Comparison of ENCODE assay signal across 1 cellular context in the genomic region with DNA sequence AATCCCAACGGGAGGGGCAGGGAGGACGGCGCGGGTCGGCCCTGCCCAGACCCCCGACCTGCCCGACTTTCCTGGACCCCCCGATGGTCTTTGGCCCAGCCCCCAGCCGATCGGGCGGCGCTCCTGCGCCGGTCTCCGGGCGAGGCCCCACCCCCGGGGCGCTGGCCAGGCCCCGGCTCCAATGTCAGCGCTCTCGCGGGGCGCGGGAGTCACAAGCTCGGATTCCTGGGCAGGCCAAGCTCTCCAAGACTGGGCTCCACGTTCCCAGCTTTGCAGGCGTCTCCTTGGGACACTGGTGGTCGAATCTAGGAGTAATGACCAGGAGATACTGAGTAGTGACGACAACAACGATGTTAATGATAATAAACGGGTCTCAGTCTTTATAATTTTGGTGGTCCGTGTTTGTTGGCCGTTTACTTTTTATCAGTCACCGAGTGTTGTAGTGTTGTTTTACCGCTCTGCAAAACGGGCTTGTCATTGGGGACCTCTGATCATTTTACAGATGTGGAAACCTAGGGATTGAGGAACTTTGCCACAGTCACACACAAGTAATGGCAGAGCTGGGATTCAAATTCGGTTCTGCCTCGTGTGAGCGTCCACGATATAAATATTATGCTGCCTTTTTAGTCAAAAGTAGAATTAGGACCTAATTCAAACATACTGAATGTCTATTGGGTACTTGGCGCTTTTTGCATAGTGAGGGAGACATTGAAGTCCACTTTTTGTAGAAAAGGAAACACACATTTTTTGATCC.
TF ChIP-seq lines count a peak whose summit lies in the region.

No MANE protein-coding gene starts in this region.

TF ChIP-seq in HepG2, 621 proteins besides CTCF, POLR2A, EP300 and RAD21 (continued from another document and continues in another):
- TF ChIP-seq, protein P1, sequence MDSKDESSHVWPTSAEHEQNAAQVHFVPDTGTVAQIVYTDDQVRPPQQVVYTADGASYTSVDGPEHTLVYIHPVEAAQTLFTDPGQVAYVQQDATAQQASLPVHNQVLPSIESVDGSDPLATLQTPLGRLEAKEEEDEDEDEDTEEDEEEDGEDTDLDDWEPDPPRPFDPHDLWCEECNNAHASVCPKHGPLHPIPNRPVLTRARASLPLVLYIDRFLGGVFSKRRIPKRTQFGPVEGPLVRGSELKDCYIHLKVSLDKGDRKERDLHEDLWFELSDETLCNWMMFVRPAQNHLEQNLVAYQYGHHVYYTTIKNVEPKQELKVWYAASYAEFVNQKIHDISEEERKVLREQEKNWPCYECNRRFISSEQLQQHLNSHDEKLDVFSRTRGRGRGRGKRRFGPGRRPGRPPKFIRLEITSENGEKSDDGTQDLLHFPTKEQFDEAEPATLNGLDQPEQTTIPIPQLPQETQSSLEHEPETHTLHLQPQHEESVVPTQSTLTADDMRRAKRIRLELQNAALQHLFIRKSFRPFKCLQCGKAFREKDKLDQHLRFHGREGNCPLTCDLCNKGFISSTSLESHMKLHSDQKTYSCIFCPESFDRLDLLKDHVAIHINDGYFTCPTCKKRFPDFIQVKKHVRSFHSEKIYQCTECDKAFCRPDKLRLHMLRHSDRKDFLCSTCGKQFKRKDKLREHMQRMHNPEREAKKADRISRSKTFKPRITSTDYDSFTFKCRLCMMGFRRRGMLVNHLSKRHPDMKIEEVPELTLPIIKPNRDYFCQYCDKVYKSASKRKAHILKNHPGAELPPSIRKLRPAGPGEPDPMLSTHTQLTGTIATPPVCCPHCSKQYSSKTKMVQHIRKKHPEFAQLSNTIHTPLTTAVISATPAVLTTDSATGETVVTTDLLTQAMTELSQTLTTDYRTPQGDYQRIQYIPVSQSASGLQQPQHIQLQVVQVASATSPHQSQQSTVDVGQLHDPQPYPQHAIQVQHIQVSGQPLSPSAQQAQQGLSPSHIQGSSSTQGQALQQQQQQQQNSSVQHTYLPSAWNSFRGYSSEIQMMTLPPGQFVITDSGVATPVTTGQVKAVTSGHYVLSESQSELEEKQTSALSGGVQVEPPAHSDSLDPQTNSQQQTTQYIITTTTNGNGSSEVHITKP (CRISPR knock-in tag; IDR thresholded peaks at IDR 0.05; ENCODE audit: low read depth): no peak
- 0 out of 2 replicates have a peak, but pooled peaks have one; percentile 26 for TF ChIP-seq ZNF20 (CRISPR knock-in tag; IDR thresholded peaks at IDR 0.05)
- no peak for TF ChIP-seq U2AF1 (optimal IDR thresholded peaks at IDR 0.05; ENCODE audit: low read depth, low read length)
- 0 out of 2 replicates have a peak, but pooled peaks have one; percentile 30 for TF ChIP-seq ZNF136 (CRISPR knock-in tag; IDR thresholded peaks at IDR 0.05; ENCODE audit: low read depth)
- TF ChIP-seq ZNF503 (CRISPR knock-in tag; IDR thresholded peaks at IDR 0.05): peak; percentile 20; the same call in 1 of the 2 replicates
- TF ChIP-seq HES4 (CRISPR knock-in tag; IDR thresholded peaks at IDR 0.05; ENCODE audit: borderline replicate concordance): no peak
- TF ChIP-seq ZFP41 (CRISPR knock-in tag; IDR thresholded peaks at IDR 0.05; ENCODE audit: borderline replicate concordance): no peak
- TF ChIP-seq, protein P2, sequence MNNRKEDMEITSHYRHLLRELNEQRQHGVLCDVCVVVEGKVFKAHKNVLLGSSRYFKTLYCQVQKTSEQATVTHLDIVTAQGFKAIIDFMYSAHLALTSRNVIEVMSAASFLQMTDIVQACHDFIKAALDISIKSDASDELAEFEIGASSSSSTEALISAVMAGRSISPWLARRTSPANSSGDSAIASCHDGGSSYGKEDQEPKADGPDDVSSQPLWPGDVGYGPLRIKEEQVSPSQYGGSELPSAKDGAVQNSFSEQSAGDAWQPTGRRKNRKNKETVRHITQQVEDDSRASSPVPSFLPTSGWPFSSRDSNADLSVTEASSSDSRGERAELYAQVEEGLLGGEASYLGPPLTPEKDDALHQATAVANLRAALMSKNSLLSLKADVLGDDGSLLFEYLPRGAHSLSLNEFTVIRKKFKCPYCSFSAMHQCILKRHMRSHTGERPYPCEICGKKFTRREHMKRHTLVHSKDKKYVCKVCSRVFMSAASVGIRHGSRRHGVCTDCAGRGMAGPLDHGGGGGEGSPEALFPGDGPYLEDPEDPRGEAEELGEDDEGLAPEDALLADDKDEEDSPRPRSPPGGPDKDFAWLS (CRISPR knock-in tag; IDR thresholded peaks at IDR 0.05; ENCODE audit: borderline replicate concordance): no peak
- no peak for TF ChIP-seq HNRNPL (IDR thresholded peaks at IDR 0.05; ENCODE audit: low read depth, low read length)
- no peak for TF ChIP-seq FOXP1 (IDR thresholded peaks at IDR 0.05)
- TF ChIP-seq FOXP1 (CRISPR knock-in tag; IDR thresholded peaks at IDR 0.05): no peak
- no peak for TF ChIP-seq ZNF772 (CRISPR knock-in tag; IDR thresholded peaks at IDR 0.05)
- TF ChIP-seq, protein P3, sequence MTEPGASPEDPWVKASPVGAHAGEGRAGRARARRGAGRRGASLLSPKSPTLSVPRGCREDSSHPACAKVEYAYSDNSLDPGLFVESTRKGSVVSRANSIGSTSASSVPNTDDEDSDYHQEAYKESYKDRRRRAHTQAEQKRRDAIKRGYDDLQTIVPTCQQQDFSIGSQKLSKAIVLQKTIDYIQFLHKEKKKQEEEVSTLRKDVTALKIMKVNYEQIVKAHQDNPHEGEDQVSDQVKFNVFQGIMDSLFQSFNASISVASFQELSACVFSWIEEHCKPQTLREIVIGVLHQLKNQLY (CRISPR knock-in tag; IDR thresholded peaks at IDR 0.05): no peak
- no peak for TF ChIP-seq HOMEZ (CRISPR knock-in tag; IDR thresholded peaks at IDR 0.05; ENCODE audit: low read depth)
- TF ChIP-seq ZNF468 (CRISPR knock-in tag; IDR thresholded peaks at IDR 0.05): no peak
- TF ChIP-seq PHF8 (CRISPR knock-in tag; IDR thresholded peaks at IDR 0.05): peak; percentile 18; the same call in 1 of the 2 replicates
- TF ChIP-seq USF2 (IDR thresholded peaks at IDR 0.05; ENCODE audit: low read depth, low read length): no peak
- TF ChIP-seq USF2 (CRISPR knock-in tag; IDR thresholded peaks at IDR 0.05; ENCODE audit: borderline replicate concordance): no peak
- TF ChIP-seq REPIN1 (CRISPR knock-in tag; IDR thresholded peaks at IDR 0.05; ENCODE audit: borderline replicate concordance, low read depth): no peak
- TF ChIP-seq ZNF589 (CRISPR knock-in tag; conservative IDR thresholded peaks at IDR 0.05): no peak
- TF ChIP-seq STAG1 (CRISPR knock-in tag; IDR thresholded peaks at IDR 0.05): no peak
- TF ChIP-seq CEBPB (IDR thresholded peaks at IDR 0.05; ENCODE audit: borderline replicate concordance, low read depth, low read length): no peak
- TF ChIP-seq, protein P4, sequence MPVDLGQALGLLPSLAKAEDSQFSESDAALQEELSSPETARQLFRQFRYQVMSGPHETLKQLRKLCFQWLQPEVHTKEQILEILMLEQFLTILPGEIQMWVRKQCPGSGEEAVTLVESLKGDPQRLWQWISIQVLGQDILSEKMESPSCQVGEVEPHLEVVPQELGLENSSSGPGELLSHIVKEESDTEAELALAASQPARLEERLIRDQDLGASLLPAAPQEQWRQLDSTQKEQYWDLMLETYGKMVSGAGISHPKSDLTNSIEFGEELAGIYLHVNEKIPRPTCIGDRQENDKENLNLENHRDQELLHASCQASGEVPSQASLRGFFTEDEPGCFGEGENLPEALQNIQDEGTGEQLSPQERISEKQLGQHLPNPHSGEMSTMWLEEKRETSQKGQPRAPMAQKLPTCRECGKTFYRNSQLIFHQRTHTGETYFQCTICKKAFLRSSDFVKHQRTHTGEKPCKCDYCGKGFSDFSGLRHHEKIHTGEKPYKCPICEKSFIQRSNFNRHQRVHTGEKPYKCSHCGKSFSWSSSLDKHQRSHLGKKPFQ (CRISPR knock-in tag; IDR thresholded peaks at IDR 0.05; ENCODE audit: insufficient replicate concordance): no peak
- no peak for TF ChIP-seq RFX1 (IDR thresholded peaks at IDR 0.05)
- TF ChIP-seq, protein P5, sequence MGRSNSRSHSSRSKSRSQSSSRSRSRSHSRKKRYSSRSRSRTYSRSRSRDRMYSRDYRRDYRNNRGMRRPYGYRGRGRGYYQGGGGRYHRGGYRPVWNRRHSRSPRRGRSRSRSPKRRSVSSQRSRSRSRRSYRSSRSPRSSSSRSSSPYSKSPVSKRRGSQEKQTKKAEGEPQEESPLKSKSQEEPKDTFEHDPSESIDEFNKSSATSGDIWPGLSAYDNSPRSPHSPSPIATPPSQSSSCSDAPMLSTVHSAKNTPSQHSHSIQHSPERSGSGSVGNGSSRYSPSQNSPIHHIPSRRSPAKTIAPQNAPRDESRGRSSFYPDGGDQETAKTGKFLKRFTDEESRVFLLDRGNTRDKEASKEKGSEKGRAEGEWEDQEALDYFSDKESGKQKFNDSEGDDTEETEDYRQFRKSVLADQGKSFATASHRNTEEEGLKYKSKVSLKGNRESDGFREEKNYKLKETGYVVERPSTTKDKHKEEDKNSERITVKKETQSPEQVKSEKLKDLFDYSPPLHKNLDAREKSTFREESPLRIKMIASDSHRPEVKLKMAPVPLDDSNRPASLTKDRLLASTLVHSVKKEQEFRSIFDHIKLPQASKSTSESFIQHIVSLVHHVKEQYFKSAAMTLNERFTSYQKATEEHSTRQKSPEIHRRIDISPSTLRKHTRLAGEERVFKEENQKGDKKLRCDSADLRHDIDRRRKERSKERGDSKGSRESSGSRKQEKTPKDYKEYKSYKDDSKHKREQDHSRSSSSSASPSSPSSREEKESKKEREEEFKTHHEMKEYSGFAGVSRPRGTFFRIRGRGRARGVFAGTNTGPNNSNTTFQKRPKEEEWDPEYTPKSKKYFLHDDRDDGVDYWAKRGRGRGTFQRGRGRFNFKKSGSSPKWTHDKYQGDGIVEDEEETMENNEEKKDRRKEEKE (IDR thresholded peaks at IDR 0.05): no peak
- TF ChIP-seq, protein P6, sequence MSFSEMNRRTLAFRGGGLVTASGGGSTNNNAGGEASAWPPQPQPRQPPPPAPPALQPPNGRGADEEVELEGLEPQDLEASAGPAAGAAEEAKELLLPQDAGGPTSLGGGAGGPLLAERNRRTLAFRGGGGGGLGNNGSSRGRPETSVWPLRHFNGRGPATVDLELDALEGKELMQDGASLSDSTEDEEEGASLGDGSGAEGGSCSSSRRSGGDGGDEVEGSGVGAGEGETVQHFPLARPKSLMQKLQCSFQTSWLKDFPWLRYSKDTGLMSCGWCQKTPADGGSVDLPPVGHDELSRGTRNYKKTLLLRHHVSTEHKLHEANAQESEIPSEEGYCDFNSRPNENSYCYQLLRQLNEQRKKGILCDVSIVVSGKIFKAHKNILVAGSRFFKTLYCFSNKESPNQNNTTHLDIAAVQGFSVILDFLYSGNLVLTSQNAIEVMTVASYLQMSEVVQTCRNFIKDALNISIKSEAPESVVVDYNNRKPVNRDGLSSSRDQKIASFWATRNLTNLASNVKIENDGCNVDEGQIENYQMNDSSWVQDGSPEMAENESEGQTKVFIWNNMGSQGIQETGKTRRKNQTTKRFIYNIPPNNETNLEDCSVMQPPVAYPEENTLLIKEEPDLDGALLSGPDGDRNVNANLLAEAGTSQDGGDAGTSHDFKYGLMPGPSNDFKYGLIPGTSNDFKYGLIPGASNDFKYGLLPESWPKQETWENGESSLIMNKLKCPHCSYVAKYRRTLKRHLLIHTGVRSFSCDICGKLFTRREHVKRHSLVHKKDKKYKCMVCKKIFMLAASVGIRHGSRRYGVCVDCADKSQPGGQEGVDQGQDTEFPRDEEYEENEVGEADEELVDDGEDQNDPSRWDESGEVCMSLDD (CRISPR knock-in tag; IDR thresholded peaks at IDR 0.05; ENCODE audit: borderline replicate concordance): no peak
- no peak for TF ChIP-seq MBNL3 (CRISPR knock-in tag; conservative IDR thresholded peaks at IDR 0.05)
- TF ChIP-seq ZFX (CRISPR knock-in tag; IDR thresholded peaks at IDR 0.05; ENCODE audit: low read depth): peak; percentile 56; the same call in 1 of the 2 replicates
- TF ChIP-seq HNF4G (IDR thresholded peaks at IDR 0.05; ENCODE audit: borderline replicate concordance, low read depth, low read length): no peak
- no peak for TF ChIP-seq HNF4G (CRISPR knock-in tag; IDR thresholded peaks at IDR 0.05; ENCODE audit: borderline replicate concordance, low read depth)
- TF ChIP-seq STAT5B (CRISPR knock-in tag; IDR thresholded peaks at IDR 0.05): no peak
